Comparison of ENCODE assay signal across 8 cellular contexts in the genomic region with DNA sequence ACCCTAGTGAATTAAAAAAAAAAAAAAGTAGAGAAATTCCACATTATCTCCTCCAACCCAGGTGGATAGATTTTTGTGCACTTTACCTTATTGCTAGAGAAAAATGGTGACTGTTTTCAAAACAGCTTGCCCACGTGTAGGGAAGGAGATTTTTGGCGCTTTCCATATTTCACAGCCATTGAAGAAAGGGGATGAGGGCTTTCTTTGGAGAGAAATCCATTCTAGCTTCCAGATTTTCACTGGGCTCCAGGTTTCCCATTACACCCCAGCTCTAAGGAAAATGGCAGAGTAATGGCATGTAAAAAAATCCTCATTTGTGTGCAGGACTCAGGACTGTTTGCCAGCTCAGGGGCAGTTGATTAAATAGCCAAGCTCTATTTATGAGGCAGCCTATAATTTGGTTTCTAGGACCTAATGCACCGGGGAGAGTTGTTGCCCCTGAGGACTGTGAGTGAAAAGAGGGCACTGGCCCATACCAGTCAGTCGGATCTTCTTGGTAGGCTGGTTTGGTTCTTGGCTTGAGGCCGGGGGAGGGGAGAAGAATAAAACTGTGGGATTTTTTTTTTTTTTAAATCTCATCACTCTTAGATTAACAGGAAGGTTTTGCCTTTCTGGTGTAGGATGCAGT.
A peak's percentile ranks its signal among the peaks of the same experiment; 100 is the strongest.
DNase-seq lines count a peak whose midpoint lies in the region; ATAC-seq and TF ChIP-seq lines count a peak whose summit lies in the region.

No MANE protein-coding gene starts in this region.

- H3K27me3 ChIP-seq in WERI-Rb-1 (ENCODE audit: insufficient read depth, low read depth, severe bottlenecking) = no peaks in the 10 kb centered on the region

- no peak for TF ChIP-seq CTCF in WERI-Rb-1 (IDR thresholded peaks at IDR 0.05; ENCODE audit: low read depth, low read length)

- peak overlapping the region; percentile 84 for H3K4me3 ChIP-seq in WERI-Rb-1 (ENCODE audit: low read depth, low read length)

- peak overlapping the region; percentile 92 for H3K27ac ChIP-seq in WERI-Rb-1

- peaks cover 12% of the 10 kb centered on the region for H3K36me3 ChIP-seq in WERI-Rb-1

- no peaks in the 10 kb centered on the region for H3K9me3 Mint-ChIP-seq in stimulated activated naive B cell treated with anti-CD40 and anti-IgM and Interleukin-4, amounts not matched to agents 10 μg/mL and 1 μg/mL and 100 μg/mL, for 72 hours

- H3K27me3 Mint-ChIP-seq in stimulated activated naive B cell treated with anti-CD40 and anti-IgM and Interleukin-4, amounts not matched to agents 10 μg/mL and 1 μg/mL and 100 μg/mL, for 72 hours = no peaks in the 10 kb centered on the region

- no peak for ATAC-seq in stimulated activated naive B cell treated with anti-CD40 and anti-IgM and Interleukin-4, amounts not matched to agents 10 μg/mL and 1 μg/mL and 100 μg/mL, for 72 hours (replicated peaks)
- ATAC-seq in HG03469 (IDR thresholded peaks at IDR 0.05; ENCODE audit: unreplicated experiment) = no peak

- peak overlapping the region; percentile 94 to 97 for H3K4me3 Mint-ChIP-seq in stimulated activated naive B cell treated with anti-CD40 and anti-IgM and Interleukin-4, amounts not matched to agents 10 μg/mL and 1 μg/mL and 100 μg/mL, for 72 hours

- peaks cover 19 to 33% of the 10 kb centered on the region in 2 donors for H3K4me1 Mint-ChIP-seq in stimulated activated naive B cell treated with anti-CD40 and anti-IgM and Interleukin-4, amounts not matched to agents 10 μg/mL and 1 μg/mL and 100 μg/mL, for 72 hours

- peak overlapping the region; percentile 96 for H3K27ac Mint-ChIP-seq in stimulated activated naive B cell treated with anti-CD40 and anti-IgM and Interleukin-4, amounts not matched to agents 10 μg/mL and 1 μg/mL and 100 μg/mL, for 72 hours

- peaks cover 0 to 2% of the 10 kb centered on the region in 2 donors for H3K36me3 Mint-ChIP-seq in stimulated activated naive B cell treated with anti-CD40 and anti-IgM and Interleukin-4, amounts not matched to agents 10 μg/mL and 1 μg/mL and 100 μg/mL, for 72 hours

- DNase-seq in NCI-H1694 treated with DMSO at 0.1 percent for 48 hours (lab: John Stamatoyannopoulos, UW) (peak; percentile 19), NCI-H1694 (lab: John Stamatoyannopoulos, UW) (no peak), WERI-Rb-1 (no peak), globus pallidus (ENCODE audit: low spot score) (peak; percentile 35), medulla oblongata (ENCODE audit: extremely low spot score) (no peak)
- DNase-seq in stimulated activated naive B cell treated with anti-CD40 and anti-IgM and Interleukin-4, amounts not matched to agents 10 μg/mL and 1 μg/mL and 100 μg/mL, for 72 hours = no peak
- DNase-seq in stimulated activated CD4-positive, alpha-beta T cell treated with anti-CD3 and anti-CD28 coated beads, Interleukin-1b, Interleukin-23, amount 100 ng/mL, for 48 hours = no peak

- H3K9me3 ChIP-seq in WERI-Rb-1 (ENCODE audit: severe bottlenecking) = no peaks in the 10 kb centered on the region

Comparison
In these comparisons a context has a peak if more than half of its experiments do, and no peak if none do; other contexts are left out.
1. DNase-seq: peak in NCI-H1694 treated with DMSO at 0.1 percent for 48 hours (single experiment) and globus pallidus (single experiment); none in NCI-H1694 (single experiment), WERI-Rb-1 (single experiment), stimulated activated naive B cell treated with anti-CD40 and anti-IgM and Interleukin-4, amounts not matched to agents 10 μg/mL and 1 μg/mL and 100 μg/mL, for 72 hours (single experiment), stimulated activated CD4-positive, alpha-beta T cell treated with anti-CD3 and anti-CD28 coated beads, Interleukin-1b, Interleukin-23, amount 100 ng/mL, for 48 hours (single experiment) and medulla oblongata (single experiment).